Comparison of ENCODE assay signal across 3 cellular contexts in genomic region chr17:78349831-78350631, GRCh38.
TF ChIP-seq lines count a peak whose summit lies in the region.

No MANE protein-coding gene starts in this region.

TF ChIP-seq in SK-N-SH, 30 proteins besides CTCF, POLR2A, EP300 and RAD21 (continues in another document):
- TF ChIP-seq SIN3A (IDR thresholded peaks at IDR 0.05; ENCODE audit: borderline replicate concordance, low read depth, low read length) (no peak), TCF12 (IDR thresholded peaks at IDR 0.05) (no peak), GABPA (IDR thresholded peaks at IDR 0.05; ENCODE audit: low read depth) (no peak), NFIC (IDR thresholded peaks at IDR 0.05; ENCODE audit: borderline replicate concordance) (no peak), MXI1 (IDR thresholded peaks at IDR 0.05; ENCODE audit: low read depth, low read length) (no peak), GATA2 (CRISPR knock-in tag; IDR thresholded peaks at IDR 0.05) (no peak), ZBTB33 (IDR thresholded peaks at IDR 0.05; ENCODE audit: borderline replicate concordance, low read depth) (no peak), NRF1 (IDR thresholded peaks at IDR 0.05; ENCODE audit: low read depth, low read length) (no peak), PBX3 (IDR thresholded peaks at IDR 0.05) (no peak), EZH2phosphoT487 (IDR thresholded peaks at IDR 0.05; ENCODE audit: borderline replicate concordance, low read depth) (no peak), RXRA (IDR thresholded peaks at IDR 0.05; ENCODE audit: borderline replicate concordance, low read depth) (no peak), CHD2 (IDR thresholded peaks at IDR 0.05; ENCODE audit: low read length, partially characterized antibody) (no peak), FOXJ3 (CRISPR knock-in tag; IDR thresholded peaks at IDR 0.05) (no peak), JUND (IDR thresholded peaks at IDR 0.05) (no peak), RFX5 (IDR thresholded peaks at IDR 0.05; ENCODE audit: low read length) (no peak), REST (IDR thresholded peaks at IDR 0.05; ENCODE audit: low read depth, low read length) (no peak)

TF ChIP-seq in SK-N-SH treated with all-trans-retinoic acid at 6 μM for 48 hours, 23 proteins besides CTCF, POLR2A, EP300 and RAD21:
- TF ChIP-seq ZNF565 (CRISPR knock-in tag; conservative IDR thresholded peaks at IDR 0.05; ENCODE audit: low read depth) (no peak), TCF4 (CRISPR knock-in tag; IDR thresholded peaks at IDR 0.05; ENCODE audit: borderline replicate concordance) (no peak), ZNF8 (CRISPR knock-in tag; IDR thresholded peaks at IDR 0.05) (no peak), RARB (CRISPR knock-in tag; IDR thresholded peaks at IDR 0.05) (no peak), ESRRG (CRISPR knock-in tag; IDR thresholded peaks at IDR 0.05) (no peak), ZNF70 (CRISPR knock-in tag; IDR thresholded peaks at IDR 0.05) (no peak), ARNTL (CRISPR knock-in tag; IDR thresholded peaks at IDR 0.05; ENCODE audit: borderline replicate concordance, low read depth) (no peak), ZFP3 (CRISPR knock-in tag; IDR thresholded peaks at IDR 0.05) (no peak), POU6F1 (CRISPR knock-in tag; IDR thresholded peaks at IDR 0.05; ENCODE audit: borderline replicate concordance, low read depth) (no peak), CSDC2 (CRISPR knock-in tag; IDR thresholded peaks at IDR 0.05) (no peak), ISL1 (CRISPR knock-in tag; IDR thresholded peaks at IDR 0.05) (no peak), PATZ1 (CRISPR knock-in tag; IDR thresholded peaks at IDR 0.05; ENCODE audit: borderline replicate concordance) (no peak), SNAI2 (CRISPR knock-in tag; IDR thresholded peaks at IDR 0.05) (no peak), OSR1 (CRISPR knock-in tag; IDR thresholded peaks at IDR 0.05) (no peak), ZC3H10 (CRISPR knock-in tag; IDR thresholded peaks at IDR 0.05) (no peak), CSRNP3 (CRISPR knock-in tag; IDR thresholded peaks at IDR 0.05) (no peak), BACH2 (CRISPR knock-in tag; IDR thresholded peaks at IDR 0.05; ENCODE audit: borderline replicate concordance) (no peak), PPARA (CRISPR knock-in tag; IDR thresholded peaks at IDR 0.05; ENCODE audit: borderline replicate concordance) (no peak), GLIS3 (CRISPR knock-in tag; IDR thresholded peaks at IDR 0.05) (no peak)

TF ChIP-seq in K562, 482 proteins besides CTCF, POLR2A, EP300 and RAD21:
- TF ChIP-seq ZEB2 (IDR thresholded peaks at IDR 0.05) (peak; percentile 62), CREB1 (IDR thresholded peaks at IDR 0.05) (no peak), CREB1 (CRISPR knock-in tag; IDR thresholded peaks at IDR 0.05) (no peak), ZNF57 (CRISPR knock-in tag; IDR thresholded peaks at IDR 0.05) (no peak)
